ENCODE assay signal across 8 cellular contexts in the genomic region with DNA sequence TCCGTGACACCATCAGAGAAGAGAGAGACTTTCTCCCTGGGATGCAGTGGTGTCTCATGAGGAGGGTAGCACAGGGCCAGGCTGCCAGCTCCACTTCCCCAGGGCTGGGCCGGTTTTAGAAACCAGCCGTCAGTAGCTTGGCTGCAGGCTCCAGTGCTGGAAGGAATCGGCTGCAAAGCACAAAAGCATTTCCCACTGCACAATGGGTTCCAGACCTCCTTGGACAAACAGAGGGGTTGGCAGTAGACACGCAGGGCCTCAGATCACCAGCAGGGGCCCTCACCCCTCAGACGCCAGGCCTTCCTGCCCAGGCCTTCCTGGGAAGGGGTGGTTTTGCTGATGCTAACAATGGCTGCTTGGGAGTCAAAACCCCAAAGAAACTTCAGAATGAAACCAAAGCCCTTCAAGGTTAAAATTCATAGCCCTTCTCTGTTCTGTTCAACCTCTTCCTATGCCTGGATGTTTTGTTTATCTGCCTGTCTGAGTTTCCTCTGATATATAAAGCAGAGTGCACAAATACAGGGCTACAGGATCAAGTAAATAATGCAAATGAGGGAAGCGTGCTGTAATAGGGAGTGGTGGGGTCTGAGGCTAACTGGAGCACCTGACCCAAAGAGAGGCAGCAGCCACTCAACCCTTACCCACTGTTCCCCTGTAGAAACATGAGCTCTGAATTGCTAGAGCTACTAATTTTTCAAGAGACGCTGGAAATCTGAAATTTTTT. TPM values are rescaled to one million over a fixed set of nuclear protein-coding genes. Genes with fewer than 3 reads are reported as not detected.
DNase-seq lines count a peak whose midpoint lies in the region; ATAC-seq and TF ChIP-seq lines count a peak whose summit lies in the region.

No MANE protein-coding gene starts in this region.

- no peak overlapping the region for H3K4me3 ChIP-seq in AG09309 (ENCODE audit: control insufficient read depth, low read depth, low read length)
- no peak overlapping the region for H3K4me3 ChIP-seq in GM12875 (ENCODE audit: low read depth, low read length)

- H3K27ac ChIP-seq in foreskin keratinocyte = no peak overlapping the region

- H3K27me3 ChIP-seq in foreskin keratinocyte = peaks cover 2% of the 10 kb centered on the region

- ATAC-seq in foreskin keratinocyte (peak; percentile 81), HG02840 (IDR thresholded peaks at IDR 0.05; ENCODE audit: low FRiP score, unreplicated experiment) (no peak)

- DNase-seq in AG09309 (ENCODE audit: low read depth) (no peak), RPMI7951 (ENCODE audit: low read depth) (peak; percentile 16), foreskin keratinocyte (no peak), NCI-H2029 (lab: John Stamatoyannopoulos, UW) (no peak), NCI-H146 treated with DMSO at 0.1 percent for 48 hours (lab: John Stamatoyannopoulos, UW; ENCODE audit: unreplicated experiment) (no peak)
- DNase-seq in stimulated activated CD4-positive, alpha-beta T cell treated with anti-CD3 and anti-CD28 coated beads, Interleukin-4, amount 100 ng/mL, for 1 hour = peak; percentile 4

- TF ChIP-seq CTCF in AG09309 (IDR thresholded peaks at IDR 0.05; ENCODE audit: control insufficient read depth, insufficient read depth, low read depth, low read length, missing control alignments) = peak; percentile 47
- TF ChIP-seq CTCF in GM12875 (IDR thresholded peaks at IDR 0.05; ENCODE audit: borderline replicate concordance, insufficient read depth, low read depth, low read length) = peak; percentile 76
- peak; percentile 62 for TF ChIP-seq CTCF in foreskin keratinocyte (conservative IDR thresholded peaks at IDR 0.05)

- H3K4me1 ChIP-seq in foreskin keratinocyte = no peaks in the 10 kb centered on the region

RNA-seq across cellular contexts. Expression of a gene that starts 26.2 kb away (rescaled TPM):
- total RNA-seq in RPMI7951 (2014; rRNA removed; shearing (Covaris generic)) = not detected in 2 replicates
- total RNA-seq in foreskin keratinocyte = not detected in 2 replicates
- polyA plus RNA-seq in foreskin keratinocyte = not detected in 2 replicates

Comparison
In these comparisons a context has a peak if more than half of its experiments do, and no peak if none do; other contexts are left out.
1. DNase-seq: peak in RPMI7951 (single experiment) and stimulated activated CD4-positive, alpha-beta T cell treated with anti-CD3 and anti-CD28 coated beads, Interleukin-4, amount 100 ng/mL, for 1 hour (single experiment); none in AG09309 (single experiment), foreskin keratinocyte (0 of 2), NCI-H2029 (single experiment) and NCI-H146 treated with DMSO at 0.1 percent for 48 hours (single experiment).
2. Peak in every context shown above with its lines, with median percentiles within 50 percentile points of each other: CTCF ChIP-seq.